In genomic region chr9:134025606-134026541, GRCh38 we compare ENCODE assay signal across 8 cellular contexts. TPM values are rescaled to one million over a fixed set of nuclear protein-coding genes. Genes with fewer than 3 reads are reported as not detected.
DNase-seq lines count a peak whose midpoint lies in the region; ATAC-seq, FAIRE-seq and TF ChIP-seq lines count a peak whose summit lies in the region.

No MANE protein-coding gene starts in this region.

- in situ Hi-C loops in Panc1 (cut with HindIII; ENCODE audit: low pct_unique_long_range_greater_than_20kb, low sequenced_read_pairs), result no loop called here

- ATAC-seq in GM18873 (IDR thresholded peaks at IDR 0.05; ENCODE audit: low FRiP score, unreplicated experiment) (peak; percentile 31), HG03135 (IDR thresholded peaks at IDR 0.05; ENCODE audit: unreplicated experiment) (peak; percentile 37), Panc1 (peak; percentile 59), pancreas (peak in 3 of 4 donors; percentile 4 to 7 (median 6)), upper lobe of right lung (no peak)

- H3K27me3 ChIP-seq in Panc1 (ENCODE audit: control insufficient read depth, insufficient read depth, low read length) (no peaks in the 10 kb centered on the region), pancreas (no peaks in the 10 kb centered on the region), upper lobe of right lung (no peaks in the 10 kb centered on the region)

- no TSS peak for BruUV-seq in Panc1 (replicated peaks; lab: Mats Ljungman, UMichigan)

- H3K4me3 ChIP-seq in Panc1 (ENCODE audit: low read depth in 2 of 2, low read length in 2 of 2), result peak overlapping the region; percentile 61 to 66
- H3K4me3 ChIP-seq in pancreas, result peak overlapping the region; percentile 77 to 97 (median 90)
- H3K4me3 ChIP-seq in upper lobe of right lung, result peak overlapping the region; percentile 88

- peak overlapping the region; percentile 48; the same call in 1 of the 2 replicates for H3K27ac ChIP-seq in Panc1 (ENCODE audit: low read length)
- peak overlapping the region in 3 of 4 donors; percentile 16 to 51 (median 33) for H3K27ac ChIP-seq in pancreas
- peak overlapping the region; percentile 70 for H3K27ac ChIP-seq in upper lobe of right lung

- H3K4me1 ChIP-seq in Panc1 (ENCODE audit: control insufficient read depth, insufficient read depth, low read length) (peaks cover 6% of the 10 kb centered on the region), pancreas (peaks cover 5 to 6% (median 5%) of the 10 kb centered on the region in 3 donors), upper lobe of right lung (peaks cover 8% of the 10 kb centered on the region)

- WGBS in pancreas, 2 donors, result 16 to 17% methylated on average over 65 to 66 of the region's 66 CpGs

- POLR2A ChIA-PET in Panc1 (lab: Charles Lee), result interaction anchor here (0.6 kb wide), 1 partner anchor 50 kb away, joined by 6 read pairs; no protein-coding TSS in a partner anchor

- intact Hi-C loops in Panc1 (cut with micrococcal nuclease; ENCODE audit: unreplicated experiment) (no loop called here), pancreas (cut with DNase I) (no loop called here), upper lobe of right lung (cut with DNase I) (no loop called here)

- no peak for FAIRE-seq in pancreas (lab: Jason Lieb, UNC)

- TF ChIP-seq CTCF in Panc1 (IDR thresholded peaks at IDR 0.05) (no peak), pancreas (IDR thresholded peaks at IDR 0.05) (no peak), upper lobe of right lung (IDR thresholded peaks at IDR 0.05) (peak; percentile 14)

- H3K9me3 ChIP-seq in Panc1 (ENCODE audit: control insufficient read depth, insufficient read depth, low read depth, low read length), result no peaks in the 10 kb centered on the region
- no peaks in the 10 kb centered on the region for H3K9me3 ChIP-seq in pancreas
- no peaks in the 10 kb centered on the region for H3K9me3 ChIP-seq in upper lobe of right lung

- DNase-seq in AG20443 (ENCODE audit: low spot score) (peak; percentile 64), Panc1 (ENCODE audit: low read depth, low spot score) (no peak), germinal center (ENCODE audit: low spot score) (peak; percentile 71), pancreas (peak in 5 of 6 donors; percentile 31 to 83 (median 66)), upper lobe of right lung (peak; percentile 77)
- DNase-seq in activated effector memory CD4-positive, alpha-beta T cell treated with anti-CD3 and anti-CD28 coated beads, Interleukin-2, amount 50 U/mL, for 16 hours, result peak; percentile 81

- no peaks in the 10 kb centered on the region for H3K36me3 ChIP-seq in Panc1 (ENCODE audit: control insufficient read depth, insufficient read depth, low read length)
- H3K36me3 ChIP-seq in pancreas, result no peaks in the 10 kb centered on the region
- H3K36me3 ChIP-seq in upper lobe of right lung, result peaks cover 12% of the 10 kb centered on the region

- CTCF ChIA-PET in Panc1 (lab: Charles Lee), result interaction anchor here (0.6 kb wide), 1 partner anchor 28 kb away, joined by 4 read pairs; no protein-coding TSS in a partner anchor

RNA-seq across cellular contexts. Expression of gene BRD3OS, which starts 0.6 kb away (rescaled TPM):
- 22.1 TPM for total RNA-seq in Panc1 (2021; ENCODE audit: unreplicated experiment)
- polyA plus RNA-seq in Panc1 (2012; ENCODE audit: insufficient read length), result 29.3 TPM
- 10 to 100 TPM in 1 of 6 donors, 1 to 10 TPM in 5; 6.0 to 12.5 (median 7.3) TPM for total RNA-seq in pancreas
- polyA plus RNA-seq in pancreas, result 1 to 10 TPM; 4.8 to 9.8 TPM
- total RNA-seq in upper lobe of right lung, result 10.7 TPM

RNA-seq across cellular contexts. Expression of gene VAV2, which starts 33.8 kb away (rescaled TPM):
- total RNA-seq in Panc1 (2021; ENCODE audit: unreplicated experiment) (24.7 TPM), pancreas (10 to 100 TPM; 25.7 to 41.0 (median 34.4) TPM), upper lobe of right lung (34.6 TPM)
- 19.4 TPM for polyA plus RNA-seq in Panc1 (2012; ENCODE audit: insufficient read length)
- polyA plus RNA-seq in pancreas, result 10 to 100 TPM; 20.5 to 35.1 TPM

RNA-seq across cellular contexts. Expression of gene BRD3, which starts 42.0 kb away (rescaled TPM):
- 27.6 TPM for total RNA-seq in Panc1 (2021; ENCODE audit: unreplicated experiment)
- 23.2 TPM for polyA plus RNA-seq in Panc1 (2012; ENCODE audit: insufficient read length)
- total RNA-seq in pancreas, result 10 to 100 TPM; 14.4 to 36.3 (median 17.2) TPM
- 1 to 10 TPM; 8.8 to 9.0 TPM for polyA plus RNA-seq in pancreas
- 38.4 TPM for total RNA-seq in upper lobe of right lung
